In the genomic region with DNA sequence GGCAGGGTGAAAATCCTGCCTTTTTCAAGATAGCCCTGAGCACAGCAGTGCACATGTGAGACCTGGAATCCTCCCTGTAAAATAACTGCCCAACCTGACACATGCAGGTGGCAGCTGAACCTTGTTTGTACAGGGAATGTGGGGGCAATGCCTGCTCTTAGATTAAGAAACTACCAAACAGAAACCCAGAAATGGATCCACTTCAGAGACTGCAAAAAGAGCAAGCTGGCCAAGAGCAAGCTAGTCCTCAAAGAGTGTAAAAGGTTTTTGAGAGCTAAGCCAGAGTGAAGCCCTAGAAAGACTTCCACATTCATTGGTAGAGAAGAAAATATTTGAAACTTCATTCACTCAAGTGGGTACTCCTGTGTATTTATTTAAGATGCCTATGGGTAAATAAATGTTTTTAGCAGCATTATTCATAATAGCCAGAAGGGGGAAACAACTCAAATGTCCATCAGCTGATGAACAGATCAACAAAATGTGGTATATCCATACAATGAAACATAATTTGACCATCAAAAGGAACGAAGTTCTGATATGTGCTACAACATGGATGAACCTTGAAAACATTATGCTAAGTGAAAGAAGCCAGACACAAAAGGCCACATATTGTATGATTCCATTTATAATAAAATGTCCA, we compare ENCODE assay signal across 21 cellular contexts.
DNase-seq lines count a peak whose midpoint lies in the region; ATAC-seq and TF ChIP-seq lines count a peak whose summit lies in the region.
"Had no signal": no experiment of that assay in that cellular context is flagged by ENCODE, and none has a peak within 500 bp of the region (broad histone marks: within the 10 kb centered on the region; RNA-seq: fewer than 3 reads in every experiment).

No MANE protein-coding gene starts in this region.

- no peak overlapping the region for H3K9ac ChIP-seq in HCT116 (ENCODE audit: low read length)
- no peak overlapping the region for H3K9ac ChIP-seq in mesenchymal stem cell (ENCODE audit: low read length)

- TF ChIP-seq POLR2A in HCT116 (IDR thresholded peaks at IDR 0.05; ENCODE audit: borderline replicate concordance, extremely low read depth, insufficient read depth, insufficient read length) (no peak), tibial nerve (IDR thresholded peaks at IDR 0.05) (no peak)

- H3K4me1 Mint-ChIP-seq in Calu3 (ENCODE audit: low read depth, unreplicated experiment), result peaks cover 75% of the 10 kb centered on the region
- H3K4me1 Mint-ChIP-seq: naive thymus-derived CD8-positive, alpha-beta T cell had no signal

- RAD21 ChIA-PET in HCT116 (lab: Charles Lee; ENCODE audit: low non-redundant PET in 1 of 2, low total read pairs in 2 of 2, uncharacterized antibody in 2 of 2, unreplicated experiment in 2 of 2), result no interaction called here

- no peak overlapping the region for H3K27ac ChIP-seq in HCT116 (ENCODE audit: low read depth, low read length)
- H3K27ac ChIP-seq in mesenchymal stem cell (ENCODE audit: low read length, poor library complexity, severe bottlenecking), result no peak overlapping the region
- no peak overlapping the region for H3K27ac ChIP-seq in tibial nerve
- H3K27ac ChIP-seq: gastroesophageal sphincter, prostate gland, thoracic aorta had no signal

- H3K36me3 ChIP-seq in HCT116 (ENCODE audit: control insufficient read depth in 1 of 2, insufficient read depth in 2 of 2, low read length in 2 of 2) (no peaks in the 10 kb centered on the region), mesenchymal stem cell (ENCODE audit: control insufficient read depth in 1 of 2, insufficient read depth in 2 of 2, low read depth in 1 of 2, low read length in 2 of 2) (no peaks in the 10 kb centered on the region), tibial nerve (no peaks in the 10 kb centered on the region)
- H3K36me3 ChIP-seq: gastroesophageal sphincter, MG63, prostate gland, thoracic aorta had no signal

- H3K79me2 ChIP-seq in HCT116 (ENCODE audit: insufficient read depth, low read length), result no peaks in the 10 kb centered on the region

- no peak overlapping the region for H3K18ac ChIP-seq in mesenchymal stem cell (ENCODE audit: low read depth in 1 of 2, low read length in 2 of 2)

- H3K9me3 ChIP-seq in HCT116 (ENCODE audit: control insufficient read depth in 1 of 2, insufficient read depth in 1 of 2, low read depth in 1 of 2, low read length in 2 of 2) (no peaks in the 10 kb centered on the region), mesenchymal stem cell (ENCODE audit: control insufficient read depth, low read length) (no peaks in the 10 kb centered on the region), tibial nerve (no peaks in the 10 kb centered on the region)
- H3K9me3 ChIP-seq: gastroesophageal sphincter, prostate gland, thoracic aorta had no signal

- no peak overlapping the region for H3K27ac Mint-ChIP-seq in Calu3 (ENCODE audit: unreplicated experiment)
- H3K27ac Mint-ChIP-seq: naive thymus-derived CD8-positive, alpha-beta T cell had no signal

- DNase-seq in Calu3 (no peak), HCT116 (ENCODE audit: low read depth, low spot score) (no peak), mesenchymal stem cell (no peak), NCI-H187 (lab: John Stamatoyannopoulos, UW) (no peak), middle frontal gyrus (ENCODE audit: extremely low spot score, low spot score) (no peak), tibial nerve (ENCODE audit: low spot score in 2 of 2) (no peak), inferior parietal cortex (ENCODE audit: extremely low spot score) (no peak)
- DNase-seq: activated naive CD4-positive, alpha-beta T cell treated with anti-CD3 and anti-CD28 coated beads, Interleukin-2, amount 50 U/mL, for 16 hours; aorta; caudate nucleus; HCEC 1CT; MG63; naive thymus-derived CD8-positive, alpha-beta T cell; NCI-H1436 treated with DMSO at 0.1 percent for 48 hours; NCI-H446; stimulated activated naive CD4-positive, alpha-beta T cell had no signal

- H3K4me3 ChIP-seq in HCT116 (replicated peaks in 1 of 2; ENCODE audit: low read depth in 1 of 2, low read length in 2 of 2) (no peak overlapping the region), mesenchymal stem cell (ENCODE audit: insufficient read depth in 1 of 2, low read depth in 1 of 2, low read length in 2 of 2) (no peak overlapping the region), tibial nerve (no peak overlapping the region)
- H3K4me3 ChIP-seq: gastroesophageal sphincter, MG63, prostate gland, thoracic aorta had no signal

- no peaks in the 10 kb centered on the region for H4K20me1 ChIP-seq in HCT116 (ENCODE audit: insufficient read depth)

- peaks cover 6% of the 10 kb centered on the region for H3K36me3 Mint-ChIP-seq in Calu3 (ENCODE audit: insufficient read depth, unreplicated experiment)
- H3K36me3 Mint-ChIP-seq: naive thymus-derived CD8-positive, alpha-beta T cell had no signal

- H2BK12ac ChIP-seq in mesenchymal stem cell (ENCODE audit: low read length in 2 of 2), result no peak overlapping the region

- H3K27me3 ChIP-seq in HCT116 (ENCODE audit: insufficient read depth, low read length), result no peaks in the 10 kb centered on the region
- no peaks in the 10 kb centered on the region for H3K27me3 ChIP-seq in mesenchymal stem cell (ENCODE audit: control insufficient read depth in 1 of 2, insufficient read depth in 1 of 2, low read length in 2 of 2)
- no peaks in the 10 kb centered on the region for H3K27me3 ChIP-seq in tibial nerve
- H3K27me3 ChIP-seq: gastroesophageal sphincter, MG63 had no signal

- H3K9me3 Mint-ChIP-seq in Calu3 (ENCODE audit: low read depth, unreplicated experiment), result no peaks in the 10 kb centered on the region
- H3K9me3 Mint-ChIP-seq: naive thymus-derived CD8-positive, alpha-beta T cell had no signal

- TF ChIP-seq EP300 in tibial nerve (IDR thresholded peaks at IDR 0.05), result no peak

- no peak overlapping the region for H2BK15ac ChIP-seq in mesenchymal stem cell (ENCODE audit: low read depth, poor library complexity, severe bottlenecking)

- H3K4me1 ChIP-seq in HCT116 (ENCODE audit: control insufficient read depth in 1 of 2, insufficient read depth in 2 of 2, low read length in 2 of 2) (peaks cover 13 to 40% of the 10 kb centered on the region in 2 experiments), mesenchymal stem cell (ENCODE audit: control insufficient read depth, insufficient read depth, low read depth, low read length) (peaks cover 2% of the 10 kb centered on the region), tibial nerve (no peaks in the 10 kb centered on the region)
- H3K4me1 ChIP-seq: prostate gland had no signal

- H4K8ac ChIP-seq in mesenchymal stem cell (ENCODE audit: low read length), result peak overlapping the region; percentile 83

- no peak overlapping the region for H3K4me2 ChIP-seq in HCT116 (ENCODE audit: low read length)
- no peak overlapping the region for H3K4me2 ChIP-seq in mesenchymal stem cell (ENCODE audit: low read length, poor library complexity, severe bottlenecking)

- no peak overlapping the region for H3K4ac ChIP-seq in mesenchymal stem cell (ENCODE audit: low read depth in 1 of 2, low read length in 2 of 2)

- TF ChIP-seq RAD21 in HCT116 (IDR thresholded peaks at IDR 0.05; ENCODE audit: low read depth), result peak; percentile 23; the same call in 1 of the 2 replicates

- no peak overlapping the region for H3K14ac ChIP-seq in mesenchymal stem cell (ENCODE audit: low read length in 2 of 2)

- intact Hi-C loops in Calu3 (cut with micrococcal nuclease; ENCODE audit: unreplicated experiment), result no loop called here
- intact Hi-C loops in HCT116 (cut with micrococcal nuclease), result no loop called here

- H3K4me3 Mint-ChIP-seq in Calu3 (ENCODE audit: low read depth, unreplicated experiment), result no peak overlapping the region
- H3K4me3 Mint-ChIP-seq: naive thymus-derived CD8-positive, alpha-beta T cell had no signal

- WGBS in mesenchymal stem cell, result no CpG with 5 or more reads among the region's 1 CpG
- 91 to 94% methylated on average over 1 of the region's 1 CpG for WGBS in tibial nerve, 2 donors

- POLR2A ChIA-PET in HCT116 (lab: Charles Lee), result no interaction called here

- TF ChIP-seq CTCF in Calu3 (IDR thresholded peaks at IDR 0.05; ENCODE audit: unreplicated experiment) (peak; percentile 14), HCT116 (IDR thresholded peaks at IDR 0.05 in 2 of 3, conservative IDR thresholded peaks at IDR 0.05 in 1 of 3; ENCODE audit: borderline replicate concordance in 1 of 3, insufficient read depth in 1 of 3, low read depth in 2 of 3, low read length in 2 of 3) (peak in 2 of 3 experiments; percentile 15 to 24; a peak in 1 of 6 replicates), tibial nerve (IDR thresholded peaks at IDR 0.05) (no peak)

- ATAC-seq in HCT116 (no peak), SK-N-SH treated with all-trans-retinoic acid at 6 μM for 48 hours (no peak)
- ATAC-seq: gastroesophageal sphincter; HepG2; naive thymus-derived CD8-positive, alpha-beta T cell had no signal

- no peaks in the 10 kb centered on the region for H3K9me2 ChIP-seq in HCT116 (ENCODE audit: insufficient read depth)

- H3K27me3 Mint-ChIP-seq in Calu3 (ENCODE audit: unreplicated experiment), result no peaks in the 10 kb centered on the region

- H2AFZ ChIP-seq in HCT116 (ENCODE audit: low read depth, low read length, poor library complexity, severe bottlenecking) (peak overlapping the region; percentile 85), mesenchymal stem cell (ENCODE audit: low read depth, low read length) (no peak overlapping the region)

- CTCF ChIA-PET in Calu3 (lab: Charles Lee) (no interaction called here), HCT116 (lab: Charles Lee) (no interaction called here)

- BruUV-seq in Calu3 (replicated peaks; lab: Mats Ljungman, UMichigan) (no TSS peak), HCT116 (replicated peaks; lab: Mats Ljungman, UMichigan) (no TSS peak)

- H2AK5ac ChIP-seq in mesenchymal stem cell (ENCODE audit: low read length, severe bottlenecking), result no peak overlapping the region

- no peak overlapping the region for H2BK5ac ChIP-seq in mesenchymal stem cell (ENCODE audit: low read depth, low read length, poor library complexity, severe bottlenecking)

- H4K91ac ChIP-seq in mesenchymal stem cell (ENCODE audit: low read length), result peak overlapping the region; percentile 63

- no peak overlapping the region for H2BK120ac ChIP-seq in mesenchymal stem cell (ENCODE audit: low read depth, low read length)

- H3K79me1 ChIP-seq in mesenchymal stem cell (replicated peaks; ENCODE audit: low read length, poor library complexity, severe bottlenecking), result no peaks in the 10 kb centered on the region

- no peak overlapping the region for H3K23ac ChIP-seq in mesenchymal stem cell (ENCODE audit: low read length in 2 of 2)

TF ChIP-seq in HCT116, 20 proteins besides CTCF, POLR2A, EP300 and RAD21 (continues in another document):
- TF ChIP-seq EGR1 (IDR thresholded peaks at IDR 0.05; ENCODE audit: low read depth) (no peak), EZH2 (IDR thresholded peaks at IDR 0.05) (no peak), ZFX (IDR thresholded peaks at IDR 0.05) (no peak), TCF7L2 (IDR thresholded peaks at IDR 0.05; ENCODE audit: borderline replicate concordance, extremely low read depth, insufficient read depth, insufficient read length) (no peak), JUND (IDR thresholded peaks at IDR 0.05) (no peak)

Comparison
In these comparisons a context has a peak if more than half of its experiments do, and no peak if none do; other contexts are left out.
1. CTCF ChIP-seq: peak in Calu3 (single experiment) and HCT116 (2 of 3); none in tibial nerve (0 of 5).